In the genomic region with DNA sequence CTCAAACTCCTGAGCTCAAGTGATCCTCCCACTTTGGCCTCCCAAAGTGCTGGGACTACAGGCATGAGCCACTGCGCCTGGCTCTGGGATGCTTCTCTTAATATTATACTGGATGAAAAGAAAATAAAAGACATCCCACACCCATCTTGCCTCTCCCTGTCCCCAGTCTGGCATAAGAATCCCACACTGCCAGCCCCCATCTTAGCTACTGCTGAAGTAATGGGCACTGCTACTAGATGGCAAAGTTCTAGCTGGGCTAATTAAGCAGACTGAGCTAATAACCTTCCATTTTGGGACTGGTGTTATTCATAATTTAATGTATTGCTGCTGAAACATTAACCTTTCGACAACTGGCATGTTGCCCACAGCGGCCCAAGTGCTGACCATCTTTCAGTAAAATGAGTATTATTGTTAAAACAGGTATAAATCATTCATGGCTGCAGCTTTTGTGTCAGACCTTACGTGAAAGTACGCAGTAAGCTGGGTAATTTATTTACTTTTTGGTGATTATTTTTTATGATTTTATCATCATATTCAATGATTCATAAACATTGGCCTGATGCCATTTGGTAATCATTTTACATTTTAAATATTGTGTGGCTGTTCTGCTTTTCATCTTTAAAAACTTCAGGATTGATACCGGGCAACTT, we compare ENCODE assay signal across 20 cellular contexts. TPM values are rescaled to one million over a fixed set of nuclear protein-coding genes. Genes with fewer than 3 reads are reported as not detected.
DNase-seq lines count a peak whose midpoint lies in the region; ATAC-seq, FAIRE-seq and TF ChIP-seq lines count a peak whose summit lies in the region.
"Had no signal": no experiment of that assay in that cellular context is flagged by ENCODE, and none has a peak within 500 bp of the region (broad histone marks: within the 10 kb centered on the region; RNA-seq: fewer than 3 reads in every experiment).

No MANE protein-coding gene starts in this region.

- no peak overlapping the region for H3K27ac ChIP-seq in kidney (ENCODE audit: low read depth in 2 of 2, low read length in 2 of 2)
- H3K27ac ChIP-seq: hepatocyte, PC-9 had no signal

- H3K27me3 ChIP-seq in BE2C, result no peaks in the 10 kb centered on the region
- H3K27me3 ChIP-seq: hepatocyte had no signal

- H3K4me3 ChIP-seq in BE2C (ENCODE audit: low read depth, low read length) (peak overlapping the region; percentile 35), kidney (ENCODE audit: low read length in 2 of 2) (no peak overlapping the region), foreskin fibroblast (ENCODE audit: low read depth in 1 of 2, low read length in 2 of 2) (no peak overlapping the region)
- H3K4me3 ChIP-seq: hepatocyte, PC-9, smooth muscle cell had no signal

- H3K4me1 ChIP-seq in BE2C (peaks cover 24% of the 10 kb centered on the region), kidney (ENCODE audit: control insufficient read depth in 1 of 2, insufficient read depth in 1 of 2, low read depth in 1 of 2, low read length in 2 of 2) (peaks cover 0 to 2% of the 10 kb centered on the region in 2 donors)

- CTCF ChIA-PET in HEK293T (lab: Yijun Ruan, JAX), result interaction anchor here (0.5 kb wide), 1 partner anchor 134 kb away, joined by 3 read pairs; no protein-coding TSS in a partner anchor

- POLR2A ChIA-PET in HEK293T (lab: Yijun Ruan, JAX), result interaction anchor here (1.3 to 1.5 kb wide), 3 partner anchors 9 to 77 kb away, joined by 3 to 5 read pairs (median 3); no protein-coding TSS in a partner anchor

- intact Hi-C loops in kidney (cut with DNase I), result no loop called here

- no peak for FAIRE-seq in kidney (lab: Jason Lieb, UNC)
- FAIRE-seq: frontal cortex, GM12891 had no signal

- no peak for TF ChIP-seq CTCF in BE2C (IDR thresholded peaks at IDR 0.05; ENCODE audit: low read depth, low read length)
- TF ChIP-seq CTCF in kidney (IDR thresholded peaks at IDR 0.05; ENCODE audit: borderline replicate concordance, extremely low read depth, insufficient read depth), result no peak
- TF ChIP-seq CTCF in foreskin fibroblast (IDR thresholded peaks at IDR 0.05; ENCODE audit: low read depth, low read length), result no peak

- ATAC-seq in SK-N-SH treated with all-trans-retinoic acid at 6 μM for 48 hours, result peak; percentile 58
- ATAC-seq: activated T-cell treated with anti-CD3 and anti-CD28 coated beads, Interleukin-2, amount 50 U/mL, for 72 hours had no signal

- H3K36me3 ChIP-seq in BE2C (no peaks in the 10 kb centered on the region), kidney (ENCODE audit: control insufficient read depth in 1 of 2, insufficient read depth in 2 of 2, low read length in 2 of 2) (no peaks in the 10 kb centered on the region)

- H3K9ac ChIP-seq in kidney (ENCODE audit: low read length in 2 of 2), result no peak overlapping the region

- DNase-seq in BE2C (peak; percentile 49), HEK293T (ENCODE audit: extremely low spot score) (no peak), mesenteric fat pad (ENCODE audit: low spot score) (peak; percentile 35), NOMO-1 (lab: John Stamatoyannopoulos, UW; ENCODE audit: unreplicated experiment in 2 of 2) (no peak), NCI-H82 treated with DMSO at 0.1 percent for 48 hours (lab: John Stamatoyannopoulos, UW; ENCODE audit: unreplicated experiment) (no peak), kidney (no peak), foreskin fibroblast (no peak)
- DNase-seq: activated CD4-positive, alpha-beta T cell treated with anti-CD3 and anti-CD28 coated beads for 48 hours; activated T-cell treated with anti-CD3 and anti-CD28 coated beads, Interleukin-2, amount 50 U/mL, for 72 hours; CD4-positive, alpha-beta memory T cell; effector CD4-positive, alpha-beta T cell; immature natural killer cell; PC-9; stimulated activated CD4-positive, alpha-beta T cell treated with anti-CD3 and anti-CD28 coated beads, Interleukin-4, amount 100 ng/mL, for 1 hour; stimulated activated naive CD4-positive, alpha-beta T cell had no signal

- no peaks in the 10 kb centered on the region for H3K9me3 ChIP-seq in BE2C
- H3K9me3 ChIP-seq in kidney (ENCODE audit: control insufficient read depth in 1 of 2, low read length in 2 of 2), result no peaks in the 10 kb centered on the region

TF ChIP-seq in HEK293T, 16 proteins besides CTCF, POLR2A, EP300 and RAD21:
- TF ChIP-seq, protein P1, sequence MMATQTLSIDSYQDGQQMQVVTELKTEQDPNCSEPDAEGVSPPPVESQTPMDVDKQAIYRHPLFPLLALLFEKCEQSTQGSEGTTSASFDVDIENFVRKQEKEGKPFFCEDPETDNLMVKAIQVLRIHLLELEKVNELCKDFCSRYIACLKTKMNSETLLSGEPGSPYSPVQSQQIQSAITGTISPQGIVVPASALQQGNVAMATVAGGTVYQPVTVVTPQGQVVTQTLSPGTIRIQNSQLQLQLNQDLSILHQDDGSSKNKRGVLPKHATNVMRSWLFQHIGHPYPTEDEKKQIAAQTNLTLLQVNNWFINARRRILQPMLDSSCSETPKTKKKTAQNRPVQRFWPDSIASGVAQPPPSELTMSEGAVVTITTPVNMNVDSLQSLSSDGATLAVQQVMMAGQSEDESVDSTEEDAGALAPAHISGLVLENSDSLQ (IDR thresholded peaks at IDR 0.05), result peak; percentile 72
- no peak for TF ChIP-seq FOXK2 (IDR thresholded peaks at IDR 0.05)

TF ChIP-seq in SK-N-SH treated with all-trans-retinoic acid at 6 μM for 48 hours, 23 proteins besides CTCF, POLR2A, EP300 and RAD21:
- TF ChIP-seq ZNF70 (CRISPR knock-in tag; IDR thresholded peaks at IDR 0.05) (no peak), TOX (CRISPR knock-in tag; IDR thresholded peaks at IDR 0.05; ENCODE audit: borderline replicate concordance) (peak; percentile 96; the same call in 1 of the 2 replicates), SNAI2 (CRISPR knock-in tag; IDR thresholded peaks at IDR 0.05) (0 out of 2 replicates have a peak, but pooled peaks have one; percentile 47), GLIS3 (CRISPR knock-in tag; IDR thresholded peaks at IDR 0.05) (peak; percentile 29; the same call in 1 of the 2 replicates), ZC3H10 (CRISPR knock-in tag; IDR thresholded peaks at IDR 0.05) (peak; percentile 97), CSDC2 (CRISPR knock-in tag; IDR thresholded peaks at IDR 0.05) (no peak), ISL1 (CRISPR knock-in tag; IDR thresholded peaks at IDR 0.05) (peak; percentile 88), ZFP3 (CRISPR knock-in tag; IDR thresholded peaks at IDR 0.05) (peak; percentile 81)
- TF ChIP-seq, protein P2, sequence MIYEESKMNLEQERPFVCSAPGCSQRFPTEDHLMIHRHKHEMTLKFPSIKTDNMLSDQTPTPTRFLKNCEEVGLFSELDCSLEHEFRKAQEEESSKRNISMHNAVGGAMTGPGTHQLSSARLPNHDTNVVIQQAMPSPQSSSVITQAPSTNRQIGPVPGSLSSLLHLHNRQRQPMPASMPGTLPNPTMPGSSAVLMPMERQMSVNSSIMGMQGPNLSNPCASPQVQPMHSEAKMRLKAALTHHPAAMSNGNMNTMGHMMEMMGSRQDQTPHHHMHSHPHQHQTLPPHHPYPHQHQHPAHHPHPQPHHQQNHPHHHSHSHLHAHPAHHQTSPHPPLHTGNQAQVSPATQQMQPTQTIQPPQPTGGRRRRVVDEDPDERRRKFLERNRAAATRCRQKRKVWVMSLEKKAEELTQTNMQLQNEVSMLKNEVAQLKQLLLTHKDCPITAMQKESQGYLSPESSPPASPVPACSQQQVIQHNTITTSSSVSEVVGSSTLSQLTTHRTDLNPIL (CRISPR knock-in tag; IDR thresholded peaks at IDR 0.05; ENCODE audit: low read depth), result peak; percentile 42; the same call in 1 of the 2 replicates
- TF ChIP-seq, protein P3, sequence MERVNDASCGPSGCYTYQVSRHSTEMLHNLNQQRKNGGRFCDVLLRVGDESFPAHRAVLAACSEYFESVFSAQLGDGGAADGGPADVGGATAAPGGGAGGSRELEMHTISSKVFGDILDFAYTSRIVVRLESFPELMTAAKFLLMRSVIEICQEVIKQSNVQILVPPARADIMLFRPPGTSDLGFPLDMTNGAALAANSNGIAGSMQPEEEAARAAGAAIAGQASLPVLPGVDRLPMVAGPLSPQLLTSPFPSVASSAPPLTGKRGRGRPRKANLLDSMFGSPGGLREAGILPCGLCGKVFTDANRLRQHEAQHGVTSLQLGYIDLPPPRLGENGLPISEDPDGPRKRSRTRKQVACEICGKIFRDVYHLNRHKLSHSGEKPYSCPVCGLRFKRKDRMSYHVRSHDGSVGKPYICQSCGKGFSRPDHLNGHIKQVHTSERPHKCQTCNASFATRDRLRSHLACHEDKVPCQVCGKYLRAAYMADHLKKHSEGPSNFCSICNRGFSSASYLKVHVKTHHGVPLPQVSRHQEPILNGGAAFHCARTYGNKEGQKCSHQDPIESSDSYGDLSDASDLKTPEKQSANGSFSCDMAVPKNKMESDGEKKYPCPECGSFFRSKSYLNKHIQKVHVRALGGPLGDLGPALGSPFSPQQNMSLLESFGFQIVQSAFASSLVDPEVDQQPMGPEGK (CRISPR knock-in tag; IDR thresholded peaks at IDR 0.05; ENCODE audit: borderline replicate concordance), result 0 out of 2 replicates have a peak, but pooled peaks have one; percentile 34

RNA-seq across cellular contexts. Expression of a gene that starts 47.3 kb away (rescaled TPM):
- polyA plus RNA-seq in BE2C (2012; ENCODE audit: insufficient read depth, insufficient read length, low read depth), result 14.5 TPM
- total RNA-seq in mesenteric fat pad, result 28.8 TPM
- 29.3 TPM for total RNA-seq in kidney
- 2.3 TPM for polyA plus RNA-seq in kidney (ENCODE audit: insufficient read depth, low read depth, low replicate concordance)

Comparison
In these comparisons a context has a peak if more than half of its experiments do, and no peak if none do; other contexts are left out.
1. DNase-seq: peak in BE2C (single experiment) and mesenteric fat pad (single experiment); none in HEK293T (single experiment), NOMO-1 (0 of 2), NCI-H82 treated with DMSO at 0.1 percent for 48 hours (single experiment), kidney (single experiment) and foreskin fibroblast (0 of 2).